Comparison of ENCODE assay signal across 8 cellular contexts in genomic region chr15:77659350-77660321, GRCh38. TPM values are rescaled to one million over a fixed set of nuclear protein-coding genes. Genes with fewer than 3 reads are reported as not detected.
A peak's percentile ranks its signal among the peaks of the same experiment; 100 is the strongest.
DNase-seq lines count a peak whose midpoint lies in the region; ATAC-seq and TF ChIP-seq lines count a peak whose summit lies in the region.

No MANE protein-coding gene starts in this region.

- peaks cover 16% of the 10 kb centered on the region for H3K27me3 Mint-ChIP-seq in activated T-cell treated with anti-CD3 and anti-CD28 coated beads, Interleukin-2, amount 50 U/mL, for 72 hours (ENCODE audit: low read depth)

- no peak overlapping the region for H3K27ac Mint-ChIP-seq in activated T-cell treated with anti-CD3 and anti-CD28 coated beads, Interleukin-2, amount 50 U/mL, for 72 hours

- H3K36me3 Mint-ChIP-seq in activated T-cell treated with anti-CD3 and anti-CD28 coated beads, Interleukin-2, amount 50 U/mL, for 72 hours (ENCODE audit: insufficient read depth in 2 of 2) = no peaks in the 10 kb centered on the region

- no peaks in the 10 kb centered on the region for H3K4me1 Mint-ChIP-seq in activated T-cell treated with anti-CD3 and anti-CD28 coated beads, Interleukin-2, amount 50 U/mL, for 72 hours (ENCODE audit: low read depth)

- DNase-seq in AG08395 (ENCODE audit: low spot score) = peak; percentile 70
- DNase-seq in GM10266 (ENCODE audit: extremely low spot score) = peak; percentile 70
- DNase-seq in NCI-H1694 treated with DMSO at 0.1 percent for 48 hours (lab: John Stamatoyannopoulos, UW) = peak; percentile 56
- DNase-seq in activated T-cell treated with anti-CD3 and anti-CD28 coated beads, Interleukin-2, amount 50 U/mL, for 72 hours = peak; percentile 48 to 50
- DNase-seq in iPS-NIHi7 (ENCODE audit: extremely low spot score) = peak; percentile 92
- DNase-seq in stromal cell of bone marrow (ENCODE audit: low read depth) = peak; percentile 17
- DNase-seq in occipital lobe (lab: John Stamatoyannopoulos, UW) = no peak

- TF ChIP-seq CTCF in GM10266 (IDR thresholded peaks at IDR 0.05; ENCODE audit: control insufficient read depth, insufficient read depth, low read depth, missing control alignments) = peak; percentile 32

- H3K4me3 Mint-ChIP-seq in activated T-cell treated with anti-CD3 and anti-CD28 coated beads, Interleukin-2, amount 50 U/mL, for 72 hours = no peak overlapping the region

- peak; percentile 35 to 52 for ATAC-seq in activated T-cell treated with anti-CD3 and anti-CD28 coated beads, Interleukin-2, amount 50 U/mL, for 72 hours (replicated peaks in 1 of 2)
- ATAC-seq in HG03520 (IDR thresholded peaks at IDR 0.05; ENCODE audit: unreplicated experiment) = no peak

- no peaks in the 10 kb centered on the region for H3K9me3 Mint-ChIP-seq in activated T-cell treated with anti-CD3 and anti-CD28 coated beads, Interleukin-2, amount 50 U/mL, for 72 hours

RNA-seq across cellular contexts. Expression of gene LINGO1, which starts 26.9 kb away (rescaled TPM):
- under 1 TPM in 1 of 2 donors, not detected in 1; 0.17 TPM for total RNA-seq in activated T-cell treated with anti-CD3 and anti-CD28 coated beads, Interleukin-2, amount 50 U/mL, for 72 hours
- total RNA-seq in occipital lobe = 45.7 TPM

Comparison
In these comparisons a context has a peak if more than half of its experiments do, and no peak if none do; other contexts are left out.
1. RNA of gene LINGO1, which starts 26.9 kb away (total RNA-seq): 45.7 TPM in occipital lobe (single experiment); 0.17 TPM in activated T-cell treated with anti-CD3 and anti-CD28 coated beads, Interleukin-2, amount 50 U/mL, for 72 hours; every median in the first group is over 10 times any median in the second.